ENCODE assay signal across 8 cellular contexts in genomic region chr3:44478055-44478468, GRCh38. TPM values are rescaled to one million over a fixed set of nuclear protein-coding genes. Genes with fewer than 3 reads are reported as not detected.
DNase-seq lines count a peak whose midpoint lies in the region; ATAC-seq and TF ChIP-seq lines count a peak whose summit lies in the region.

No MANE protein-coding gene starts in this region.

- H3K4me3 Mint-ChIP-seq in CD8-positive, alpha-beta memory T cell: peak overlapping the region; percentile 91 to 96 (median 94)
- peak overlapping the region; percentile 93 for H3K4me3 Mint-ChIP-seq in nephron progenitor cell

- DNase-seq in CD8-positive, alpha-beta memory T cell: peak in 1 of 5 donors; percentile 2
- peak; percentile 12 for DNase-seq in Jurkat, Clone E6-1 (ENCODE audit: low read depth, low spot score)
- no peak for DNase-seq in colonic mucosa
- no peak for DNase-seq in nephron progenitor cell
- no peak for DNase-seq in GF-D8 (lab: John Stamatoyannopoulos, UW)
- no peak for DNase-seq in COLO668 (lab: John Stamatoyannopoulos, UW; ENCODE audit: unreplicated experiment)
- DNase-seq in activated CD8-positive, alpha-beta memory T cell treated with anti-CD3 and anti-CD28 coated beads, Interleukin-2, amount 50 U/mL, for 48 hours: no peak

- no peaks in the 10 kb centered on the region for H3K27me3 ChIP-seq in CD8-positive, alpha-beta memory T cell (ENCODE audit: insufficient read depth, low read length, poor library complexity, severe bottlenecking)
- no peaks in the 10 kb centered on the region for H3K27me3 ChIP-seq in colonic mucosa

- H3K27ac ChIP-seq in CD8-positive, alpha-beta memory T cell (ENCODE audit: low read depth, low read length): no peak overlapping the region
- no peak overlapping the region for H3K27ac ChIP-seq in colonic mucosa

- peaks cover 32 to 47% (median 46%) of the 10 kb centered on the region in 3 donors for H3K4me1 Mint-ChIP-seq in CD8-positive, alpha-beta memory T cell
- H3K4me1 Mint-ChIP-seq in nephron progenitor cell: peaks cover 32% of the 10 kb centered on the region

- H3K9me3 ChIP-seq in CD8-positive, alpha-beta memory T cell (ENCODE audit: low read length): no peaks in the 10 kb centered on the region
- no peaks in the 10 kb centered on the region for H3K9me3 ChIP-seq in colonic mucosa

- no peaks in the 10 kb centered on the region for H3K9me3 Mint-ChIP-seq in CD8-positive, alpha-beta memory T cell
- no peaks in the 10 kb centered on the region for H3K9me3 Mint-ChIP-seq in nephron progenitor cell

- peak overlapping the region; percentile 74 for H3K4me3 ChIP-seq in CD8-positive, alpha-beta memory T cell (ENCODE audit: low read length)
- peak overlapping the region; percentile 82 for H3K4me3 ChIP-seq in Jurkat, Clone E6-1 (ENCODE audit: low read length)
- H3K4me3 ChIP-seq in colonic mucosa: peak overlapping the region; percentile 78

- peak overlapping the region; percentile 59 to 68 for H3K9ac ChIP-seq in colonic mucosa (ENCODE audit: low read depth in 2 of 2, low read length in 2 of 2)

- H3K36me3 Mint-ChIP-seq in CD8-positive, alpha-beta memory T cell: peaks cover 0 to 6% (median 0%) of the 10 kb centered on the region in 3 donors
- peaks cover 36% of the 10 kb centered on the region for H3K36me3 Mint-ChIP-seq in nephron progenitor cell (ENCODE audit: low read depth)

- H3K27ac Mint-ChIP-seq in CD8-positive, alpha-beta memory T cell: peak overlapping the region in 7 of 8 donors; percentile 68 to 99 (median 92)
- peak overlapping the region; percentile 91 for H3K27ac Mint-ChIP-seq in nephron progenitor cell

- no peak for ATAC-seq in GM19395 (IDR thresholded peaks at IDR 0.05; ENCODE audit: unreplicated experiment)

- no peak for TF ChIP-seq CTCF in colonic mucosa (IDR thresholded peaks at IDR 0.05)
- TF ChIP-seq CTCF in nephron progenitor cell (IDR thresholded peaks at IDR 0.05): no peak

- POLR2A ChIA-PET in CD8-positive, alpha-beta memory T cell (lab: Charles Lee): interaction anchor here (0.8 to 1.0 kb wide), 2 partner anchors 33 to 140 kb away, joined by 4 to 15 read pairs; partner anchors contain the start of gene TCAIM

- CTCF ChIA-PET in CD8-positive, alpha-beta memory T cell (lab: Charles Lee): no interaction called here

- intact Hi-C loops in colonic mucosa (cut with DNase I): no loop called here

- H3K4me1 ChIP-seq in CD8-positive, alpha-beta memory T cell (ENCODE audit: insufficient read depth, low read length): peaks cover 24% of the 10 kb centered on the region
- peaks cover 8% of the 10 kb centered on the region for H3K4me1 ChIP-seq in colonic mucosa

- H3K36me3 ChIP-seq in CD8-positive, alpha-beta memory T cell (ENCODE audit: insufficient read depth, low read length): no peaks in the 10 kb centered on the region
- H3K36me3 ChIP-seq in colonic mucosa: no peaks in the 10 kb centered on the region

- H3K27me3 Mint-ChIP-seq in CD8-positive, alpha-beta memory T cell: no peaks in the 10 kb centered on the region
- peaks cover 4% of the 10 kb centered on the region for H3K27me3 Mint-ChIP-seq in nephron progenitor cell (ENCODE audit: low read depth, poor library complexity)

RNA-seq across cellular contexts. Expression of gene ZNF445, which starts 0.6 kb away (rescaled TPM):
- 10 to 100 TPM; 15.8 to 16.2 TPM for total RNA-seq in CD8-positive, alpha-beta memory T cell
- polyA plus RNA-seq in CD8-positive, alpha-beta memory T cell: 3.2 TPM
- 4.1 TPM for polyA plus RNA-seq in Jurkat, Clone E6-1 (2012; ENCODE audit: insufficient read depth, insufficient read length)
- total RNA-seq in colonic mucosa: 10 to 100 TPM; 11.5 to 14.6 TPM
